ENCODE assay signal across 18 cellular contexts in the genomic region with DNA sequence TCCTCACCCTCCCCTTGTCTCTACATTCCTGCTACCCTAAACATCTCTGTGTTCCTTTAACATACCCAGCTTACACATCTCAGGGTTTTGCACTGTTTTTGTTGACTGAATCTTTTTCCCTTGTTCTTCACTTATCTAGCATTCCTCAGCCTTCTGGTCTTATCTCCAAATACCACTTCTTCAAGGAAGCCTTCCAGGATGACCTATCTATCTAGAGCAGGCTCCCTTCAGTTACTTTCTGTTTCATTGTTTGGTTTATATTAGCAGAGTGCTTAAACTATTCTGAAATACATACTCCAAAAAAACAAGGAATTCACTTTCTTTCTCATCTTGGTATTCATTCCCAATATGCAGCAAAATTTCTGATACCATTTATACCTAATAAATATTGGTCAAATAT.
"Had no signal": no experiment of that assay in that cellular context is flagged by ENCODE, and none has a peak within 500 bp of the region (broad histone marks: within the 10 kb centered on the region; RNA-seq: fewer than 3 reads in every experiment).

No MANE protein-coding gene starts in this region.

- H3K4me3 ChIP-seq: mucosa of descending colon, prostate gland had no signal

- DNase-seq: activated CD4-positive, alpha-beta T cell treated with anti-CD3 and anti-CD28 coated beads, Interleukin-2, amount 10 ng/mL, durations not matched to agents 24 days and 14 days; activated CD8-positive, alpha-beta memory T cell treated with anti-CD3 and anti-CD28 coated beads for 24 hours; activated naive CD4-positive, alpha-beta T cell treated with anti-CD3 and anti-CD28 coated beads for 36 hours; central memory CD4-positive, alpha-beta T cell; cortex of kidney; effector memory CD4-positive, alpha-beta T cell; glutamatergic neuron; immature natural killer cell; mucosa of descending colon; occipital lobe; stimulated activated CD4-positive, alpha-beta T cell treated with anti-CD3 and anti-CD28 coated beads, Interleukin-2, amount 100 ng/mL, for 48 hours; stimulated activated naive CD4-positive, alpha-beta T cell treated with Interleukin-2 at 50 U/mL for 16 hours; T-helper 9 cell had no signal

- H3K27ac ChIP-seq: prostate gland had no signal

- H3K9me3 ChIP-seq: mucosa of descending colon, prostate gland had no signal

- H3K36me3 ChIP-seq: prostate gland had no signal

- H3K4me1 ChIP-seq: prostate gland had no signal

- ATAC-seq: activated T-helper 17 cell treated with anti-CD3 and anti-CD28 coated beads, Interleukin-2, amount 50 U/mL, for 72 hours; mucosa of descending colon; natural killer cell treated with Interleukin-12 subunit alpha and Interleukin-12 subunit beta and Interleukin-15 and Interleukin-18, amount 100 ng/mL, for 72 hours; sciatic nerve; WTC11 had no signal
